In the genomic region with DNA sequence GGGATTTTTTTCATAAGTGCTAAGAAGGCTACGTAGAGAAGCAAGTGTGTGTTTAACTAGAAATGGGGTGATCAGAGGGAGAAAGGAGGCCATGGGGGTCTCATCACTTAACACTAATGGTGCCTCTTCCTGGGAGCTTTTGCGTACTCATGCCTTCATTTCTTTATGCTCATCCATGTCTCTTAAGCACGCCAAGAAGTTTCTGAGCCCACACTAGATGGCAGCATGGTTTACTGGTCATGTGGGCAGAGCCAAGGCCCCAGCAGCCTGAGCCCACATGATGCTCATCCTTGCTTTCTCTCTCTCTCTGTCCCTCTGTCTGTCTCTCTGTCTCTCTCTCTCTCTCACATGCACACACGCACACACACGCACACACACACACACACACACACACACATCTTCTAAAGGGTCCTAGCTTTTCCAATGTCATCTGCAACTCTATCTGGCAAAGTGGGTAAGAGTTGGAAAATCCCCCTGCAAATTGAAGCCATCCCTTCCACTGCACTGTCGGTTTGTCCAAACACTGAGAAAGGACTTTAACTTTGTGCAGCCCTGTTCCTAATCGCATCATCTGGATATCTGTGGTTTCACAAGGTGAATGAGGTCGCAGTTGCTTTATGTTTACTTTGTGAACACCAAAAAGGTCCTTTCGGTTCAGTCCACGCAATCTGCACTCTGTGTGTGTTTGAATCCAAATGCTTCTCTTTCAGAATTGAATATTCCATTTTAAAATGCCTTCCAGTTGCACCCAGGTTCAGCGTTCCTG, we compare ENCODE assay signal across 8 cellular contexts.
DNase-seq lines count a peak whose midpoint lies in the region; ATAC-seq and TF ChIP-seq lines count a peak whose summit lies in the region.

No MANE protein-coding gene starts in this region.

- H3K27ac ChIP-seq in OCI-LY3 (ENCODE audit: low read length), result peak overlapping the region; percentile 8; the same call in 1 of the 2 replicates
- H3K27ac ChIP-seq in prostate gland, result no peak overlapping the region

- TF ChIP-seq CTCF in GM12865 (IDR thresholded peaks at IDR 0.05; ENCODE audit: insufficient read depth, low read depth, low read length, missing control alignments), result peak; percentile 42
- TF ChIP-seq CTCF in OCI-LY3 (IDR thresholded peaks at IDR 0.05; ENCODE audit: low read depth, low read length), result peak; percentile 97
- TF ChIP-seq CTCF in prostate gland (IDR thresholded peaks at IDR 0.05), result no peak

- intact Hi-C loops in prostate gland (cut with DNase I), result no loop called here

- H3K4me1 ChIP-seq in OCI-LY3 (ENCODE audit: low read length) (peaks cover 69% of the 10 kb centered on the region), prostate gland (replicated peaks) (no peaks in the 10 kb centered on the region)

- peak overlapping the region; percentile 43 for H3K9ac ChIP-seq in OCI-LY3 (ENCODE audit: low read length)

- no peak for TF ChIP-seq POLR2A in prostate gland (IDR thresholded peaks at IDR 0.05)

- no peaks in the 10 kb centered on the region for H3K9me3 ChIP-seq in OCI-LY3 (ENCODE audit: insufficient read depth, low read length)
- H3K9me3 ChIP-seq in prostate gland, result no peaks in the 10 kb centered on the region

- no peaks in the 10 kb centered on the region for H3K27me3 ChIP-seq in OCI-LY3 (ENCODE audit: low read depth, low read length)
- H3K27me3 ChIP-seq in prostate gland (replicated peaks; ENCODE audit: insufficient read depth), result no peaks in the 10 kb centered on the region

- H3K36me3 ChIP-seq in OCI-LY3 (replicated peaks; ENCODE audit: low read depth, low read length), result no peaks in the 10 kb centered on the region
- no peaks in the 10 kb centered on the region for H3K36me3 ChIP-seq in prostate gland

- no peaks in the 10 kb centered on the region for H3K79me2 ChIP-seq in OCI-LY3 (ENCODE audit: low read length)

- peak overlapping the region; percentile 75 for H2AFZ ChIP-seq in OCI-LY3 (ENCODE audit: low read depth, low read length)

- H4K20me1 ChIP-seq in OCI-LY3 (ENCODE audit: insufficient read depth, low read length), result no peaks in the 10 kb centered on the region

- peak; percentile 63 for DNase-seq in GM12865 (ENCODE audit: low read depth)
- peak in 38 of 56 donors; percentile 1 to 49 (median 10) for DNase-seq in nucleus accumbens (lab: John Stamatoyannopoulos, UW)
- no peak for DNase-seq in prostate gland (ENCODE audit: low spot score)
- no peak for DNase-seq in OCI-M2 (lab: John Stamatoyannopoulos, UW; ENCODE audit: unreplicated experiment)

- H3K4me3 ChIP-seq in GM12865 (ENCODE audit: low read depth, low read length) (no peak overlapping the region), OCI-LY3 (ENCODE audit: low read length) (peak overlapping the region; percentile 9; the same call in 1 of the 2 replicates), prostate gland (no peak overlapping the region)

- H3K4me2 ChIP-seq in OCI-LY3 (ENCODE audit: low read length), result peak overlapping the region; percentile 46

- WGBS in prostate gland, result 69% methylated on average over 11 of the region's 11 CpGs

- ATAC-seq in HG02642 (IDR thresholded peaks at IDR 0.05; ENCODE audit: poor library complexity, unreplicated experiment), result peak; percentile 66
- peak; percentile 52 for ATAC-seq in esophagus mucosa
- ATAC-seq in HG02840 (IDR thresholded peaks at IDR 0.05; ENCODE audit: low FRiP score, unreplicated experiment), result no peak

Comparison
In these comparisons a context has a peak if more than half of its experiments do, and no peak if none do; other contexts are left out.
1. DNase-seq: peak in GM12865 (single experiment) and nucleus accumbens (38 of 56); none in prostate gland (single experiment) and OCI-M2 (single experiment).
2. CTCF ChIP-seq: peak in GM12865 (single experiment) and OCI-LY3 (single experiment); none in prostate gland (0 of 4).